In genomic region chr12:6778571-6779550, GRCh38 we compare ENCODE assay signal across 8 cellular contexts. TPM values are rescaled to one million over a fixed set of nuclear protein-coding genes. Genes with fewer than 3 reads are reported as not detected.
DNase-seq lines count a peak whose midpoint lies in the region; ATAC-seq and TF ChIP-seq lines count a peak whose summit lies in the region.

No MANE protein-coding gene starts in this region.

- peaks cover 7% of the 10 kb centered on the region in 2 donors for H3K4me1 ChIP-seq in ascending aorta
- H3K4me1 ChIP-seq in right cardiac atrium (ENCODE audit: control insufficient read depth, insufficient read depth, low read length), result no peaks in the 10 kb centered on the region
- no peaks in the 10 kb centered on the region for H3K4me1 ChIP-seq in uterus

- ATAC-seq in HG02798 (IDR thresholded peaks at IDR 0.05; ENCODE audit: poor library complexity, unreplicated experiment) (peak; percentile 84), right cardiac atrium (peak; percentile 96)

- H3K4me3 ChIP-seq in ascending aorta, result peak overlapping the region; percentile 45 to 72
- H3K4me3 ChIP-seq in right cardiac atrium (ENCODE audit: low read length), result peak overlapping the region; percentile 15
- H3K4me3 ChIP-seq in uterus, result peak overlapping the region; percentile 33 to 38

- DNase-seq in NCI-H1930 (lab: John Stamatoyannopoulos, UW), result peak; percentile 92 to 94
- peak; percentile 88 for DNase-seq in T-helper 2 cell treated with Interferon-gamma antibody and Interleukin-4, amounts not matched to agents 5 μg/mL and 100 μg/mL, for 36 hours (ENCODE audit: low spot score)
- DNase-seq in ascending aorta (ENCODE audit: low spot score in 2 of 2), result peak; percentile 82 to 97
- DNase-seq in right cardiac atrium, result peak; percentile 95 to 97 (median 96)
- peak; percentile 82 for DNase-seq in pulmonary artery endothelial cell (ENCODE audit: low read depth, low spot score)
- DNase-seq in uterus, result peak; percentile 96 to 97

- H3K27me3 Mint-ChIP-seq in T-helper 2 cell treated with Interferon-gamma antibody and Interleukin-4, amounts not matched to agents 5 μg/mL and 100 μg/mL, for 36 hours (ENCODE audit: low read depth), result peaks cover 2% of the 10 kb centered on the region

- H3K27ac Mint-ChIP-seq in T-helper 2 cell treated with Interferon-gamma antibody and Interleukin-4, amounts not matched to agents 5 μg/mL and 100 μg/mL, for 36 hours, result peak overlapping the region; percentile 66

- peaks cover 52% of the 10 kb centered on the region for H3K4me1 Mint-ChIP-seq in T-helper 2 cell treated with Interferon-gamma antibody and Interleukin-4, amounts not matched to agents 5 μg/mL and 100 μg/mL, for 36 hours (ENCODE audit: low read depth)

- intact Hi-C loops in ascending aorta (cut with DNase I), result loop anchor here (1.0 to 2.0 kb wide), 5 partner anchors 12 to 162 kb away; partner anchors contain the start of gene MLF2
- intact Hi-C loops in right cardiac atrium (cut with DNase I), result loop anchor here in 1 of 4 donors (2.0 kb wide), 1 partner anchor 24 kb away; no protein-coding TSS in a partner anchor
- intact Hi-C loops in uterus (cut with DNase I; ENCODE audit: low total_unique reads), result no loop called here

- no peaks in the 10 kb centered on the region for H3K9me3 ChIP-seq in ascending aorta
- no peaks in the 10 kb centered on the region for H3K9me3 ChIP-seq in right cardiac atrium (ENCODE audit: control insufficient read depth, low read length)
- H3K9me3 ChIP-seq in uterus, result no peaks in the 10 kb centered on the region

- H3K27me3 ChIP-seq in ascending aorta (no peaks in the 10 kb centered on the region), right cardiac atrium (ENCODE audit: control insufficient read depth, insufficient read depth) (no peaks in the 10 kb centered on the region), uterus (no peaks in the 10 kb centered on the region)

- H3K4me3 Mint-ChIP-seq in T-helper 2 cell treated with Interferon-gamma antibody and Interleukin-4, amounts not matched to agents 5 μg/mL and 100 μg/mL, for 36 hours, result peak overlapping the region; percentile 78

- H3K27ac ChIP-seq in ascending aorta, result peak overlapping the region; percentile 35 to 77
- H3K27ac ChIP-seq in right cardiac atrium (ENCODE audit: low read length), result peak overlapping the region; percentile 2
- peak overlapping the region; percentile 83 to 84 for H3K27ac ChIP-seq in uterus

- H3K36me3 ChIP-seq in ascending aorta (no peaks in the 10 kb centered on the region), uterus (no peaks in the 10 kb centered on the region)

- H3K36me3 Mint-ChIP-seq in T-helper 2 cell treated with Interferon-gamma antibody and Interleukin-4, amounts not matched to agents 5 μg/mL and 100 μg/mL, for 36 hours (ENCODE audit: low read depth), result peaks cover 2% of the 10 kb centered on the region

- WGBS in right cardiac atrium, result 3% methylated on average over 35 of the region's 35 CpGs

- no peaks in the 10 kb centered on the region for H3K9me3 Mint-ChIP-seq in T-helper 2 cell treated with Interferon-gamma antibody and Interleukin-4, amounts not matched to agents 5 μg/mL and 100 μg/mL, for 36 hours

- peak in 1 of 2 donors; percentile 37 for TF ChIP-seq POLR2A in uterus (IDR thresholded peaks at IDR 0.05)

- TF ChIP-seq CTCF in GM12801 (IDR thresholded peaks at IDR 0.05; ENCODE audit: extremely low read depth, insufficient read length) (peak; percentile 62), ascending aorta (IDR thresholded peaks at IDR 0.05) (peak; percentile 93 to 97 (median 95)), uterus (IDR thresholded peaks at IDR 0.05) (peak; percentile 93 to 99 (median 97))

RNA-seq across cellular contexts. Expression of gene LAG3, which starts 6.5 kb away (rescaled TPM):
- total RNA-seq in ascending aorta (not detected), right cardiac atrium (1 to 10 TPM in 2 of 4 donors, under 1 TPM in 2; 0.28 to 1.1 (median 0.76) TPM), pulmonary artery endothelial cell (0.11 and 0.13 TPM in 2 replicates), uterus (10 to 100 TPM in 1 of 4 donors, 1 to 10 TPM in 2, under 1 TPM in 1; 0.41 to 14.6 (median 4.0) TPM)
- polyA plus RNA-seq in right cardiac atrium, result 0.57 TPM

RNA-seq across cellular contexts. Expression of gene CD4, which starts 10.5 kb away (rescaled TPM):
- total RNA-seq in ascending aorta (2.6 TPM), right cardiac atrium (10 to 100 TPM; 11.4 to 15.4 (median 13.7) TPM), pulmonary artery endothelial cell (0.07 TPM in 1 of 2 replicates, not detected in the other), uterus (10 to 100 TPM in 2 of 4 donors, 1 to 10 TPM in 2; 1.0 to 24.3 (median 10.4) TPM)
- 2.5 TPM for polyA plus RNA-seq in right cardiac atrium

RNA-seq across cellular contexts. Expression of gene PTMS, which starts 12.7 kb away (rescaled TPM):
- total RNA-seq in ascending aorta (361 TPM), right cardiac atrium (100 to 1,000 TPM; 116 to 161 (median 149) TPM), pulmonary artery endothelial cell (45.2 and 61.3 TPM in 2 replicates), uterus (100 to 1,000 TPM; 105 to 853 (median 140) TPM)
- polyA plus RNA-seq in right cardiac atrium, result 244 TPM

RNA-seq across cellular contexts. Expression of gene MLF2, which starts 25.9 kb away (rescaled TPM):
- total RNA-seq in ascending aorta, result 145 TPM
- total RNA-seq in right cardiac atrium, result 100 to 1,000 TPM; 123 to 135 (median 130) TPM
- 146 TPM for polyA plus RNA-seq in right cardiac atrium
- 56.9 and 94.9 TPM in 2 replicates for total RNA-seq in pulmonary artery endothelial cell
- 100 to 1,000 TPM; 124 to 408 (median 147) TPM for total RNA-seq in uterus

RNA-seq across cellular contexts. Expression of gene GPR162, which starts 42.8 kb away (rescaled TPM):
- total RNA-seq in ascending aorta (9.4 TPM), right cardiac atrium (10 to 100 TPM in 1 of 4 donors, 1 to 10 TPM in 3; 6.8 to 10.9 (median 8.3) TPM), pulmonary artery endothelial cell (9.0 and 13.5 TPM in 2 replicates), uterus (10 to 100 TPM in 1 of 4 donors, 1 to 10 TPM in 2, under 1 TPM in 1; 0.29 to 23.1 (median 3.4) TPM)
- polyA plus RNA-seq in right cardiac atrium, result 6.8 TPM

Comparison
In these comparisons a context has a peak if more than half of its experiments do, and no peak if none do; other contexts are left out.
1. Peak in every context shown above with its lines: DNase-seq, ATAC-seq, H3K4me3 ChIP-seq and H3K27ac ChIP-seq.
2. H3K27ac ChIP-seq: peak in every context shown above with its lines; median percentile 84 in uterus; 56 in ascending aorta; 2 in right cardiac atrium.